Comparison of ENCODE assay signal across 1 cellular context in the genomic region with DNA sequence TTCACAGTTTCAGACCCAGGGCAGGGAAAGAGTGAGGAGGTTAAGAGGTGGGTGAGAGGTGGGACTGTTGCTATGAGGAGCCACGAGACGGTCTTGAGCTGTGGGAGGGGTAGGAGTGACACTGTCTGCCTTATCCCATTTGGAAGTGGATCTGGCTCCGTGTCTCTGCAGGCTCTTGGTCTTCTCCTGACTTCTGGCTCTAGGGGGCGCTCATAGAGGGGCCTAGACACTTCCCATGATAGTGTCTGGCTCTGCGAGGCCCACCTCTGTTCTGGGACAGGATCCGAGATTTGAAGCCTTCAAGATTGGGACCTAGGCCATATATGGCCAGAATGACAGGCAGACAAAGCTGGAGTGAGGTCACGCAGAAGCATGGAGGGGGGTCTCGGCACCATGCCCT.
TF ChIP-seq lines count a peak whose summit lies in the region.

No MANE protein-coding gene starts in this region.

TF ChIP-seq in H1, 55 proteins besides CTCF, POLR2A, EP300 and RAD21:
- no peak for TF ChIP-seq GABPA (IDR thresholded peaks at IDR 0.05; ENCODE audit: borderline replicate concordance, insufficient read depth, low read length)
- TF ChIP-seq SIN3A (conservative IDR thresholded peaks at IDR 0.05 in 1 of 2, IDR thresholded peaks at IDR 0.05 in 1 of 2; ENCODE audit: low read depth in 1 of 2, low read length in 2 of 2), result no peak
- TF ChIP-seq CREB1 (IDR thresholded peaks at IDR 0.05), result no peak
- TF ChIP-seq SRF (IDR thresholded peaks at IDR 0.05; ENCODE audit: low read depth, low read length), result no peak
- TF ChIP-seq E2F6 (IDR thresholded peaks at IDR 0.05), result no peak
- TF ChIP-seq BRCA1 (IDR thresholded peaks at IDR 0.05; ENCODE audit: low read depth, low read length), result no peak
- TF ChIP-seq SAP30 (IDR thresholded peaks at IDR 0.05; ENCODE audit: insufficient read depth, insufficient replicate concordance, low read length), result no peak
- no peak for TF ChIP-seq GTF2F1 (IDR thresholded peaks at IDR 0.05; ENCODE audit: borderline replicate concordance, low read depth, low read length)
- no peak for TF ChIP-seq FOSL1 (IDR thresholded peaks at IDR 0.05; ENCODE audit: insufficient read depth, low read depth, low read length)
- no peak for TF ChIP-seq SUZ12 (IDR thresholded peaks at IDR 0.05; ENCODE audit: low read length)
- TF ChIP-seq TAF7 (optimal IDR thresholded peaks at IDR 0.05; ENCODE audit: borderline replicate concordance, low read depth, low read length), result no peak
- TF ChIP-seq RNF2 (IDR thresholded peaks at IDR 0.05; ENCODE audit: borderline replicate concordance, low read depth, low read length, missing control alignments, poor library complexity, severe bottlenecking), result no peak
- TF ChIP-seq HDAC6 (IDR thresholded peaks at IDR 0.05; ENCODE audit: low read depth, low read length), result no peak
- TF ChIP-seq NANOG (IDR thresholded peaks at IDR 0.05; ENCODE audit: insufficient read depth, low read depth, low read length, poor library complexity, severe bottlenecking), result no peak
- TF ChIP-seq, protein P1, sequence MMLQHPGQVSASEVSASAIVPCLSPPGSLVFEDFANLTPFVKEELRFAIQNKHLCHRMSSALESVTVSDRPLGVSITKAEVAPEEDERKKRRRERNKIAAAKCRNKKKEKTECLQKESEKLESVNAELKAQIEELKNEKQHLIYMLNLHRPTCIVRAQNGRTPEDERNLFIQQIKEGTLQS (IDR thresholded peaks at IDR 0.05; ENCODE audit: insufficient read depth, low read depth, low read length), result no peak
- TF ChIP-seq KDM5A (IDR thresholded peaks at IDR 0.05; ENCODE audit: low read length), result no peak
- no peak for TF ChIP-seq TEAD4 (IDR thresholded peaks at IDR 0.05; ENCODE audit: low read depth, low read length)
- TF ChIP-seq ZNF274 (IDR thresholded peaks at IDR 0.05; ENCODE audit: borderline replicate concordance, extremely low read depth, low read length), result no peak
- TF ChIP-seq KDM4A (IDR thresholded peaks at IDR 0.05; ENCODE audit: low read depth, low read length, severe bottlenecking), result no peak
- no peak for TF ChIP-seq RFX5 (IDR thresholded peaks at IDR 0.05; ENCODE audit: borderline replicate concordance, low read depth, low read length)
